ENCODE assay signal across 9 cellular contexts in the genomic region with DNA sequence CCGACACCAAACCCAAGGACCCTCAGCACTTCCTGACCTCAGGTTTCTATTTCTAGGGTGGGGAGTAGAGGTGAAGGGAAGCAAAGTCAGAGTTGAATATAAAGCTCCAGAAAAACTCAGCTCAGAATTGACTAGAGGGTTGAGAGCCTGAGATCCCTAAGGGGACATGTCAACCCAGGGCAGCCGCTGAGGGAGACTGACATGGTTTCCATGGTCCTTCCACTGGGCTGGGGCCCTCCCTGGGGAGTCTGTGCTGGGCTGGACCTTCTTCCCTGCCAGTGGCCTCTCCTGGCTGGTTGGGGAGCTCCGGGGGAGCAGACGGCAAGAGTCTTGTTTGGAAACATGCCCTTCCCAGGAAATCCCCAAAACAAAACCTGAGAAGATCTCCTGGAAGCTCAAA.
DNase-seq lines count a peak whose midpoint lies in the region; TF ChIP-seq lines count a peak whose summit lies in the region.
"Had no signal": no experiment of that assay in that cellular context is flagged by ENCODE, and none has a peak within 500 bp of the region (broad histone marks: within the 10 kb centered on the region; RNA-seq: fewer than 3 reads in every experiment).

No MANE protein-coding gene starts in this region.

- WGBS in thyroid gland, 2 donors = 53 to 67% methylated on average over 3 to 4 of the region's 4 CpGs

- H3K4me1 ChIP-seq in muscle layer of duodenum (ENCODE audit: control insufficient read depth in 1 of 2, insufficient read depth in 2 of 2, low read length in 2 of 2) (peaks cover 0 to 4% of the 10 kb centered on the region in 2 donors), thyroid gland (peaks cover 3 to 54% of the 10 kb centered on the region in 2 donors)

- H3K4me3 ChIP-seq in muscle layer of duodenum (ENCODE audit: low read depth in 1 of 2, low read length in 2 of 2) (no peak overlapping the region), thyroid gland (replicated peaks in 1 of 3) (no peak overlapping the region)

- intact Hi-C loops in thyroid gland (cut with DNase I) = no loop called here

- H3K4me3 Mint-ChIP-seq in activated T-cell treated with anti-CD3 and anti-CD28 coated beads, Interleukin-2, amount 50 U/mL, for 24 hours = peak overlapping the region; percentile 69

- no peaks in the 10 kb centered on the region for H3K9me3 ChIP-seq in muscle layer of duodenum (ENCODE audit: control insufficient read depth in 1 of 2, low read length in 2 of 2)
- no peaks in the 10 kb centered on the region for H3K9me3 ChIP-seq in thyroid gland

- TF ChIP-seq POLR2A in thyroid gland (IDR thresholded peaks at IDR 0.05) (no peak), erythroblast (IDR thresholded peaks at IDR 0.05; ENCODE audit: low read length) (no peak)

- H3K36me3 ChIP-seq in muscle layer of duodenum (ENCODE audit: control insufficient read depth in 1 of 2, insufficient read depth in 2 of 2, low read length in 2 of 2) (no peaks in the 10 kb centered on the region), thyroid gland (no peaks in the 10 kb centered on the region)

- peak overlapping the region; percentile 48 for H3K27ac ChIP-seq in caudate nucleus (ENCODE audit: low read depth, low read length)
- H3K27ac ChIP-seq in muscle layer of duodenum (ENCODE audit: low read length) = peak overlapping the region; percentile 78
- peak overlapping the region; percentile 6 to 71 (median 60) for H3K27ac ChIP-seq in thyroid gland

- H3K27me3 Mint-ChIP-seq in activated T-cell treated with anti-CD3 and anti-CD28 coated beads, Interleukin-2, amount 50 U/mL, for 24 hours = no peaks in the 10 kb centered on the region

- H3K36me3 Mint-ChIP-seq in activated T-cell treated with anti-CD3 and anti-CD28 coated beads, Interleukin-2, amount 50 U/mL, for 24 hours (ENCODE audit: low read depth) = no peaks in the 10 kb centered on the region

- TF ChIP-seq CTCF in thyroid gland (IDR thresholded peaks at IDR 0.05) = no peak

- no peaks in the 10 kb centered on the region for H3K9me3 Mint-ChIP-seq in activated T-cell treated with anti-CD3 and anti-CD28 coated beads, Interleukin-2, amount 50 U/mL, for 24 hours

- H3K27me3 ChIP-seq in muscle layer of duodenum (ENCODE audit: low read depth, low read length) (no peaks in the 10 kb centered on the region), thyroid gland (no peaks in the 10 kb centered on the region)

- H3K4me1 Mint-ChIP-seq in activated T-cell treated with anti-CD3 and anti-CD28 coated beads, Interleukin-2, amount 50 U/mL, for 24 hours (ENCODE audit: low read depth) = peaks cover 45% of the 10 kb centered on the region

- H3K27ac Mint-ChIP-seq in activated T-cell treated with anti-CD3 and anti-CD28 coated beads, Interleukin-2, amount 50 U/mL, for 24 hours = peak overlapping the region; percentile 99

- no peak for DNase-seq in activated T-cell treated with anti-CD3 and anti-CD28 coated beads, Interleukin-2, amount 50 U/mL, for 24 hours
- DNase-seq in activated T-cell treated with anti-CD3 and anti-CD28 coated beads for 4 hours (no peak), caudate nucleus (lab: John Stamatoyannopoulos, UW) (no peak), thyroid gland (peak in 1 of 2 donors; percentile 1), A172 (ENCODE audit: low spot score) (no peak), NCI-H748 (lab: John Stamatoyannopoulos, UW; ENCODE audit: unreplicated experiment) (no peak), erythroblast (lab: John Stamatoyannopoulos, UW) (no peak)
- DNase-seq: NCI-H146 had no signal
